ENCODE assay signal across 24 cellular contexts in the genomic region with DNA sequence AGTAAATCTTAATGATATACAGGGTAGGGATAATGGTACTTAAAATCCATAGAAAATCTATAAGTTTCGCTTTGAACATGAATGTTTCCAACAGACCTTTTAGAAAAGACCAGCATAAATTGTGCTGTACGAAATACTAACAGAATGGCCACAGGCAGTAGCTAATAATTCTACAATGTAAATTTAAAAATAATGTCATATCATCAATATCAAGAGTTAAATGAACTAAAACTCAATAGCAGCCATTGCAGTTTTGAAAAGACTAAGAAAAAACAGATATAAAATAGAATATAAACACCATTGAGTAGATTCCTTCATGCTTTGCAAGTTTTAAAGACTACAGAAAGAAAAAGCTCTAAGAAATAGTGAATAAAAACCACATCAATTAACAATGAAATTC.
"Had no signal": no experiment of that assay in that cellular context is flagged by ENCODE, and none has a peak within 500 bp of the region (broad histone marks: within the 10 kb centered on the region; RNA-seq: fewer than 3 reads in every experiment).

No MANE protein-coding gene starts in this region.

- H3K4me1 Mint-ChIP-seq: T-cell had no signal

- H3K27ac ChIP-seq: adrenal gland, ascending aorta, dorsolateral prefrontal cortex, esophagus muscularis mucosa, lower lobe of right lung, ovary, skin epidermis, suprapubic skin, transverse colon, WERI-Rb-1 had no signal

- ATAC-seq: activated naive CD4-positive, alpha-beta T cell treated with anti-CD3 and anti-CD28 coated beads, Interleukin-2, amount 50 U/mL, for 72 hours; effector memory CD8-positive, alpha-beta T cell; lower lobe of right lung; naive thymus-derived CD8-positive, alpha-beta T cell; right cardiac atrium; stimulated activated effector memory CD8-positive, alpha-beta T cell treated with anti-CD3 and anti-CD28 coated beads, Interleukin-12 subunit alpha, Interleukin-12 subunit beta, amount 100 ng/mL, for 72 hours; stimulated activated naive CD8-positive, alpha-beta T cell treated with anti-CD3 and anti-CD28 coated beads, Interleukin-15, amount 100 ng/mL, for 72 hours; T-cell had no signal

- H3K27me3 ChIP-seq: adrenal gland, ascending aorta, dorsolateral prefrontal cortex, esophagus muscularis mucosa, ovary, suprapubic skin, transverse colon had no signal

- H3K4me3 ChIP-seq: lower lobe of right lung, ovary, skin epidermis, suprapubic skin, transverse colon had no signal

- H3K36me3 Mint-ChIP-seq: activated naive CD4-positive, alpha-beta T cell treated with anti-CD3 and anti-CD28 coated beads, Interleukin-2, amount 50 U/mL, for 72 hours; stimulated activated effector memory CD8-positive, alpha-beta T cell treated with anti-CD3 and anti-CD28 coated beads, Interleukin-12 subunit alpha, Interleukin-12 subunit beta, amount 100 ng/mL, for 72 hours had no signal

- H3K27me3 Mint-ChIP-seq: central memory CD8-positive, alpha-beta T cell; effector memory CD8-positive, alpha-beta T cell; naive thymus-derived CD8-positive, alpha-beta T cell; stimulated activated naive CD8-positive, alpha-beta T cell treated with anti-CD3 and anti-CD28 coated beads, Interleukin-15, amount 100 ng/mL, for 72 hours; T-cell had no signal

- FAIRE-seq: urothelium cell line had no signal

- H3K27ac Mint-ChIP-seq: activated naive CD4-positive, alpha-beta T cell treated with anti-CD3 and anti-CD28 coated beads, Interleukin-2, amount 50 U/mL, for 72 hours; effector memory CD8-positive, alpha-beta T cell; naive thymus-derived CD8-positive, alpha-beta T cell; stimulated activated effector memory CD8-positive, alpha-beta T cell treated with anti-CD3 and anti-CD28 coated beads, Interleukin-12 subunit alpha, Interleukin-12 subunit beta, amount 100 ng/mL, for 72 hours; stimulated activated naive CD8-positive, alpha-beta T cell treated with anti-CD3 and anti-CD28 coated beads, Interleukin-15, amount 100 ng/mL, for 72 hours; T-cell had no signal

- H3K36me3 ChIP-seq: adrenal gland, ascending aorta, ovary, transverse colon, WERI-Rb-1 had no signal

- H3K9me3 ChIP-seq: adrenal gland, ascending aorta, esophagus muscularis mucosa, lower lobe of right lung, ovary, suprapubic skin, transverse colon had no signal

- H3K9me3 Mint-ChIP-seq: activated naive CD4-positive, alpha-beta T cell treated with anti-CD3 and anti-CD28 coated beads, Interleukin-2, amount 50 U/mL, for 72 hours; central memory CD8-positive, alpha-beta T cell; effector memory CD8-positive, alpha-beta T cell; naive thymus-derived CD8-positive, alpha-beta T cell; stimulated activated effector memory CD8-positive, alpha-beta T cell treated with anti-CD3 and anti-CD28 coated beads, Interleukin-12 subunit alpha, Interleukin-12 subunit beta, amount 100 ng/mL, for 72 hours; stimulated activated naive CD8-positive, alpha-beta T cell treated with anti-CD3 and anti-CD28 coated beads, Interleukin-15, amount 100 ng/mL, for 72 hours; T-cell had no signal

- H3K4me1 ChIP-seq: adrenal gland, ascending aorta, lower lobe of right lung, suprapubic skin had no signal

- H3K4me3 Mint-ChIP-seq: central memory CD8-positive, alpha-beta T cell; effector memory CD8-positive, alpha-beta T cell; stimulated activated effector memory CD8-positive, alpha-beta T cell treated with anti-CD3 and anti-CD28 coated beads, Interleukin-12 subunit alpha, Interleukin-12 subunit beta, amount 100 ng/mL, for 72 hours; stimulated activated naive CD8-positive, alpha-beta T cell treated with anti-CD3 and anti-CD28 coated beads, Interleukin-15, amount 100 ng/mL, for 72 hours; T-cell had no signal

- DNase-seq: activated CD4-positive, alpha-beta T cell treated with anti-CD3 and anti-CD28 coated beads, Interleukin-2, amount 50 U/mL, for 1 hour; activated CD4-positive, CD25-positive, alpha-beta regulatory T cell treated with anti-CD3 and anti-CD28 coated beads, Interleukin-2, amount 50 U/mL, for 72 hours; activated gamma-delta T cell treated with Interleukin-2 at 50 U/mL for 16 hours; activated T-cell treated with anti-CD3 and anti-CD28 coated beads, Interleukin-2, amount 50 U/mL, for 1 hour; adrenal gland; dorsolateral prefrontal cortex; effector memory CD8-positive, alpha-beta T cell; lower lobe of right lung; ovary; right cardiac atrium; stimulated activated CD4-positive, alpha-beta T cell treated with anti-CD3 and anti-CD28 coated beads, Interleukin-2, amount 100 ng/mL, for 24 hours; stimulated activated naive CD8-positive, alpha-beta T cell treated with anti-CD3 and anti-CD28 coated beads, Interleukin-15, amount 100 ng/mL, for 72 hours; T-cell; transverse colon; WERI-Rb-1 had no signal
